In genomic region chr18:79788096-79789085, GRCh38 we compare ENCODE assay signal across 14 cellular contexts. TPM values are rescaled to one million over a fixed set of nuclear protein-coding genes. Genes with fewer than 3 reads are reported as not detected.
DNase-seq lines count a peak whose midpoint lies in the region; ATAC-seq, FAIRE-seq and TF ChIP-seq lines count a peak whose summit lies in the region.
"Had no signal": no experiment of that assay in that cellular context is flagged by ENCODE, and none has a peak within 500 bp of the region (broad histone marks: within the 10 kb centered on the region; RNA-seq: fewer than 3 reads in every experiment).

No MANE protein-coding gene starts in this region.

- H3K4me3 ChIP-seq in choroid plexus epithelial cell (ENCODE audit: low read depth, low read length) = peak overlapping the region; percentile 33
- peak overlapping the region; percentile 5 to 21 for H3K4me3 ChIP-seq in left lung

- H4K91ac ChIP-seq in H9 (ENCODE audit: insufficient read length, low read depth, low read length) = no peak overlapping the region

- no peak overlapping the region for H3K18ac ChIP-seq in H9 (ENCODE audit: insufficient read length, low read depth, low read length)

- peak; percentile 53 for TF ChIP-seq CTCF in H9 (conservative IDR thresholded peaks at IDR 0.05)
- TF ChIP-seq CTCF in choroid plexus epithelial cell (conservative IDR thresholded peaks at IDR 0.05; ENCODE audit: low read depth, low read length) = peak; percentile 19
- no peak for TF ChIP-seq CTCF in left lung (IDR thresholded peaks at IDR 0.05)

- H2AFZ ChIP-seq in H9 (ENCODE audit: low read length) = no peak overlapping the region

- H3K27ac Mint-ChIP-seq in H9 = no peak overlapping the region; a peak in 1 of 7 replicates
- no peak overlapping the region for H3K27ac Mint-ChIP-seq in stimulated activated naive B cell treated with anti-CD40 and anti-IgM and Interleukin-4, amounts not matched to agents 10 μg/mL and 1 μg/mL and 100 μg/mL, for 72 hours
- H3K27ac Mint-ChIP-seq: activated naive CD4-positive, alpha-beta T cell treated with anti-CD3 and anti-CD28 coated beads, Interleukin-2, amount 10 ng/mL, durations not matched to agents 7 days and 5 days; T-helper 1 cell treated with Interleukin-12 subunit alpha and Interleukin-12 subunit beta and Interleukin-4 antibody, amounts not matched to agents 30 μg/mL and 1 μg/mL, for 36 hours had no signal

- H2BK5ac ChIP-seq in H9 (ENCODE audit: insufficient read length, low read length) = no peak overlapping the region

- no peak overlapping the region; the same call in 1 of the 2 replicates for H3K14ac ChIP-seq in H9 (ENCODE audit: insufficient read depth, low read length)

- no peaks in the 10 kb centered on the region for H3K79me2 ChIP-seq in H9 (ENCODE audit: insufficient read depth, low read length)

- H3K9ac ChIP-seq in H9 (ENCODE audit: extremely low read depth, insufficient read length, low read length) = no peak overlapping the region

- H3K4me1 ChIP-seq in H9 (ENCODE audit: insufficient read depth, low read length) = no peaks in the 10 kb centered on the region
- peaks cover 8 to 54% of the 10 kb centered on the region in 2 donors for H3K4me1 ChIP-seq in left lung

- H3K4me2 ChIP-seq in H9 (ENCODE audit: insufficient read depth, insufficient read length, low read length) = peak overlapping the region; percentile 22

- no peak overlapping the region for H4K8ac ChIP-seq in H9 (replicated peaks; ENCODE audit: insufficient read length, low read depth, low read length)

- H3K27me3 ChIP-seq in H9 (ENCODE audit: insufficient read depth, low read length) (peaks cover 19% of the 10 kb centered on the region; the same call in 1 of the 2 replicates), left lung (peaks cover 19 to 87% of the 10 kb centered on the region in 2 donors)

- intact Hi-C loops in left lung (cut with DNase I) = no loop called here

- H4K5ac ChIP-seq in H9 (ENCODE audit: insufficient read length, low read depth, low read length) = no peak overlapping the region

- no peak overlapping the region for H2BK15ac ChIP-seq in H9 (ENCODE audit: low read depth, low read length)

- H3K36me3 Mint-ChIP-seq in H9 (ENCODE audit: insufficient read depth in 1 of 3, low read depth in 3 of 3) = no peaks in the 10 kb centered on the region
- H3K36me3 Mint-ChIP-seq in stimulated activated naive B cell treated with anti-CD40 and anti-IgM and Interleukin-4, amounts not matched to agents 10 μg/mL and 1 μg/mL and 100 μg/mL, for 72 hours = peaks cover 0 to 3% of the 10 kb centered on the region in 2 donors
- H3K36me3 Mint-ChIP-seq: activated naive CD4-positive, alpha-beta T cell treated with anti-CD3 and anti-CD28 coated beads, Interleukin-2, amount 10 ng/mL, durations not matched to agents 7 days and 5 days; naive B cell had no signal

- H3K9me3 ChIP-seq in H9 (ENCODE audit: control insufficient read depth, low read depth, low read length) (no peaks in the 10 kb centered on the region), left lung (no peaks in the 10 kb centered on the region)

- H2AK5ac ChIP-seq in H9 (ENCODE audit: insufficient read length, low read length) = no peak overlapping the region

- H3K27ac ChIP-seq in H9 (ENCODE audit: insufficient read length, low read depth, low read length) (no peak overlapping the region), left lung (no peak overlapping the region)

- no peaks in the 10 kb centered on the region for H3K23me2 ChIP-seq in H9 (ENCODE audit: insufficient read length, low read depth, low read length, poor library complexity, severe bottlenecking)

- H3T11ph ChIP-seq in H9 (ENCODE audit: low read length) = no peak overlapping the region

- no peak overlapping the region for H2BK20ac ChIP-seq in H9 (ENCODE audit: low read depth, low read length, poor library complexity, severe bottlenecking)

- H4K20me1 ChIP-seq in H9 (ENCODE audit: control insufficient read depth, insufficient read depth, insufficient read length) = peaks cover 2% of the 10 kb centered on the region

- no peaks in the 10 kb centered on the region for H3K79me1 ChIP-seq in H9 (ENCODE audit: insufficient read depth, low read depth, low read length, poor library complexity, severe bottlenecking)

- no peak overlapping the region for H3K23ac ChIP-seq in H9 (ENCODE audit: insufficient read length, low read depth, low read length)

- no peak for ATAC-seq in left lung
- no peak for ATAC-seq in stimulated activated naive B cell treated with anti-CD40 and anti-IgM and Interleukin-4, amounts not matched to agents 10 μg/mL and 1 μg/mL and 100 μg/mL, for 72 hours (replicated peaks)

- peaks cover 2 to 5% of the 10 kb centered on the region in 2 experiments; a peak in 2 of 5 replicates for H3K9me3 Mint-ChIP-seq in H9
- H3K9me3 Mint-ChIP-seq in stimulated activated naive B cell treated with anti-CD40 and anti-IgM and Interleukin-4, amounts not matched to agents 10 μg/mL and 1 μg/mL and 100 μg/mL, for 72 hours = peaks cover 0 to 4% of the 10 kb centered on the region in 2 donors
- H3K9me3 Mint-ChIP-seq: naive B cell; T-helper 1 cell treated with Interleukin-12 subunit alpha and Interleukin-12 subunit beta and Interleukin-4 antibody, amounts not matched to agents 30 μg/mL and 1 μg/mL, for 36 hours had no signal

- no peak overlapping the region for H2BK120ac ChIP-seq in H9 (ENCODE audit: low read depth, low read length, poor library complexity, severe bottlenecking)

- H2BK12ac ChIP-seq in H9 (ENCODE audit: insufficient read length, low read depth, low read length) = no peak overlapping the region

- no peak overlapping the region for H3K4ac ChIP-seq in H9 (ENCODE audit: low read depth, low read length)

- no peaks in the 10 kb centered on the region for H3K36me3 ChIP-seq in left lung

- H3K56ac ChIP-seq in H9 (ENCODE audit: insufficient read length, low read depth, low read length) = no peak overlapping the region

- peaks cover 87% of the 10 kb centered on the region for H3K27me3 Mint-ChIP-seq in H9 (ENCODE audit: low read depth)
- peaks cover 56 to 77% of the 10 kb centered on the region in 2 donors for H3K27me3 Mint-ChIP-seq in stimulated activated naive B cell treated with anti-CD40 and anti-IgM and Interleukin-4, amounts not matched to agents 10 μg/mL and 1 μg/mL and 100 μg/mL, for 72 hours

- TF ChIP-seq POLR2A in GM12892 (IDR thresholded peaks at IDR 0.05; ENCODE audit: low read depth, low read length) = no peak

- WGBS in H9 (ENCODE audit: extremely low coverage, insufficient read length, low lambda C conversion rate) = no CpG with 5 or more reads among the region's 101 CpGs

- peak; percentile 55 for DNase-seq in H9
- DNase-seq in choroid plexus epithelial cell (ENCODE audit: low read depth) = peak; percentile 37
- peak in 1 of 2 donors; percentile 27 for DNase-seq in left lung
- no peak for DNase-seq in stimulated activated naive B cell treated with anti-CD40 and anti-IgM and Interleukin-4, amounts not matched to agents 10 μg/mL and 1 μg/mL and 100 μg/mL, for 72 hours
- no peak for DNase-seq in NCI-H1930 (lab: John Stamatoyannopoulos, UW)
- no peak for DNase-seq in GM12892 (ENCODE audit: insufficient read length)
- no peak for DNase-seq in putamen (ENCODE audit: low spot score)
- DNase-seq: activated naive CD4-positive, alpha-beta T cell treated with anti-CD3 and anti-CD28 coated beads, Interleukin-2, amount 10 ng/mL, durations not matched to agents 7 days and 5 days; DMS53; hypothalamus; Karpas-422; naive B cell; stimulated activated naive CD4-positive, alpha-beta T cell had no signal

- H3K4me1 Mint-ChIP-seq in H9 = no peaks in the 10 kb centered on the region; a peak in 1 of 4 replicates
- H3K4me1 Mint-ChIP-seq in stimulated activated naive B cell treated with anti-CD40 and anti-IgM and Interleukin-4, amounts not matched to agents 10 μg/mL and 1 μg/mL and 100 μg/mL, for 72 hours = peaks cover 28 to 39% of the 10 kb centered on the region in 2 donors

- FAIRE-seq in GM12892 (lab: Jason Lieb, UNC) = no peak

- peak overlapping the region; percentile 36 to 72 for H3K4me3 Mint-ChIP-seq in H9
- peak overlapping the region; percentile 37 to 55 for H3K4me3 Mint-ChIP-seq in stimulated activated naive B cell treated with anti-CD40 and anti-IgM and Interleukin-4, amounts not matched to agents 10 μg/mL and 1 μg/mL and 100 μg/mL, for 72 hours
- H3K4me3 Mint-ChIP-seq: activated naive CD4-positive, alpha-beta T cell treated with anti-CD3 and anti-CD28 coated beads, Interleukin-2, amount 10 ng/mL, durations not matched to agents 7 days and 5 days; T-helper 1 cell treated with Interleukin-12 subunit alpha and Interleukin-12 subunit beta and Interleukin-4 antibody, amounts not matched to agents 30 μg/mL and 1 μg/mL, for 36 hours had no signal

RNA-seq across cellular contexts. Expression of gene KCNG2, which starts 9.3 kb away (rescaled TPM):
- total RNA-seq in H9 (2021) = 0.15 TPM in 1 of 2 replicates, not detected in the other
- total RNA-seq in left lung = 1 to 10 TPM in 1 of 2 donors, under 1 TPM in 1; 0.20 to 1.1 TPM
- not detected for polyA plus RNA-seq in GM12892 (2012; ENCODE audit: missing spikeins)

Comparison
In these comparisons a context has a peak if more than half of its experiments do, and no peak if none do; other contexts are left out.
1. DNase-seq: peak in H9 (single experiment) and choroid plexus epithelial cell (single experiment); none in stimulated activated naive B cell treated with anti-CD40 and anti-IgM and Interleukin-4, amounts not matched to agents 10 μg/mL and 1 μg/mL and 100 μg/mL, for 72 hours (single experiment), NCI-H1930 (0 of 2), GM12892 (single experiment) and putamen (single experiment).
2. CTCF ChIP-seq: peak in H9 (single experiment) and choroid plexus epithelial cell (single experiment); none in left lung (0 of 2).